In genomic region chr10:78267070-78267469, GRCh38 we compare ENCODE assay signal across 16 cellular contexts.
DNase-seq lines count a peak whose midpoint lies in the region; ATAC-seq and TF ChIP-seq lines count a peak whose summit lies in the region.
"Had no signal": no experiment of that assay in that cellular context is flagged by ENCODE, and none has a peak within 500 bp of the region (broad histone marks: within the 10 kb centered on the region; RNA-seq: fewer than 3 reads in every experiment).

No MANE protein-coding gene starts in this region.

- H3K36me3 ChIP-seq in BJ (ENCODE audit: control insufficient read depth, insufficient read depth, low read length) (no peaks in the 10 kb centered on the region), esophagus muscularis mucosa (no peaks in the 10 kb centered on the region), osteoblast (ENCODE audit: insufficient read depth, low read length) (no peaks in the 10 kb centered on the region), WERI-Rb-1 (no peaks in the 10 kb centered on the region)
- H3K36me3 ChIP-seq: HAP-1 had no signal

- TF ChIP-seq POLR2A in esophagus muscularis mucosa (IDR thresholded peaks at IDR 0.05; ENCODE audit: low read depth): no peak

- no peak overlapping the region for H3K4me3 ChIP-seq in BJ (ENCODE audit: low read depth, low read length)
- no peak overlapping the region for H3K4me3 ChIP-seq in esophagus muscularis mucosa
- no peak overlapping the region for H3K4me3 ChIP-seq in osteoblast (ENCODE audit: insufficient read depth, low read length)
- no peak overlapping the region for H3K4me3 ChIP-seq in WERI-Rb-1 (ENCODE audit: low read depth, low read length)
- H3K4me3 ChIP-seq: HAP-1 had no signal

- CTCF ChIA-PET in BJ (lab: Yijun Ruan, JAX): no interaction called here

- H3K9me3 ChIP-seq in esophagus muscularis mucosa (peaks cover 0 to under 1% (median 0%) of the 10 kb centered on the region in 4 donors), osteoblast (ENCODE audit: low read depth, low read length) (peaks cover under 1% of the 10 kb centered on the region), WERI-Rb-1 (ENCODE audit: severe bottlenecking) (no peaks in the 10 kb centered on the region)
- H3K9me3 ChIP-seq: HAP-1 had no signal

- no peaks in the 10 kb centered on the region for H3K79me2 ChIP-seq in osteoblast (ENCODE audit: insufficient read depth, low read length)

- POLR2A ChIA-PET in BJ (lab: Charles Lee): interaction anchor here (1.4 kb wide), 1 partner anchor 11 kb away, joined by 6 read pairs; no protein-coding TSS in a partner anchor

- DNase-seq in BJ (ENCODE audit: low read depth) (peak; percentile 10), NCI-H1417 (lab: John Stamatoyannopoulos, UW) (peak in 2 of 3 experiments; percentile 45 to 78), esophagus muscularis mucosa (ENCODE audit: extremely low spot score) (no peak), osteoblast (ENCODE audit: insufficient read length, low spot score, missing footprints) (no peak), WERI-Rb-1 (no peak), UCSD-AML1 (lab: John Stamatoyannopoulos, UW; ENCODE audit: unreplicated experiment) (no peak)
- no peak for DNase-seq in activated CD4-positive, alpha-beta T cell treated with anti-CD3 and anti-CD28 coated beads for 48 hours
- DNase-seq: activated CD4-positive, CD25-positive, alpha-beta regulatory T cell; activated T-cell treated with anti-CD3 and anti-CD28 coated beads for 4 hours; GF-D8; left colon; MV-4-11; occipital lobe; stimulated activated CD4-positive, alpha-beta T cell treated with anti-CD3 and anti-CD28 coated beads, Interleukin-2, amount 100 ng/mL, for 24 hours had no signal

- TF ChIP-seq EP300 in esophagus muscularis mucosa (IDR thresholded peaks at IDR 0.05): no peak

- intact Hi-C loops in esophagus muscularis mucosa (cut with DNase I): no loop called here

- H3K27ac ChIP-seq in esophagus muscularis mucosa (replicated peaks in 1 of 4) (peak overlapping the region; percentile 60 to 78 (median 65)), osteoblast (ENCODE audit: low read depth, low read length) (no peak overlapping the region), WERI-Rb-1 (no peak overlapping the region)

- peaks cover 11 to 18% (median 15%) of the 10 kb centered on the region in 4 donors for H3K4me1 ChIP-seq in esophagus muscularis mucosa
- peaks cover 38% of the 10 kb centered on the region for H3K4me1 ChIP-seq in osteoblast (ENCODE audit: insufficient read depth, low read length)
- H3K4me1 ChIP-seq: HAP-1 had no signal

- H3K27me3 ChIP-seq in BJ (ENCODE audit: control insufficient read depth, insufficient read depth, low read length): no peaks in the 10 kb centered on the region
- H3K27me3 ChIP-seq in esophagus muscularis mucosa: no peaks in the 10 kb centered on the region
- H3K27me3 ChIP-seq in osteoblast (ENCODE audit: insufficient read depth, low read length): no peaks in the 10 kb centered on the region
- no peaks in the 10 kb centered on the region for H3K27me3 ChIP-seq in WERI-Rb-1 (ENCODE audit: insufficient read depth, low read depth, severe bottlenecking)

- ATAC-seq in HG02973 (IDR thresholded peaks at IDR 0.05; ENCODE audit: unreplicated experiment): no peak
- ATAC-seq: left colon had no signal

- H4K20me1 ChIP-seq in osteoblast (ENCODE audit: insufficient read depth, low read length): no peaks in the 10 kb centered on the region

- 25% methylated on average over 4 of the region's 4 CpGs for WGBS in esophagus muscularis mucosa

- no peak for TF ChIP-seq CTCF in BJ (IDR thresholded peaks at IDR 0.05; ENCODE audit: insufficient read depth, low read depth, low read length)
- no peak for TF ChIP-seq CTCF in esophagus muscularis mucosa (IDR thresholded peaks at IDR 0.05)
- no peak for TF ChIP-seq CTCF in osteoblast (IDR thresholded peaks at IDR 0.05; ENCODE audit: extremely low read depth, low read depth, low read length)
- no peak for TF ChIP-seq CTCF in WERI-Rb-1 (IDR thresholded peaks at IDR 0.05; ENCODE audit: low read depth, low read length)

- no peak overlapping the region for H3K4me2 ChIP-seq in osteoblast (ENCODE audit: insufficient read depth, low read length)

- H2AFZ ChIP-seq in osteoblast (ENCODE audit: low read length): peak overlapping the region; percentile 83

Comparison
In these comparisons a context has a peak if more than half of its experiments do, and no peak if none do; other contexts are left out.
1. DNase-seq: peak in BJ (single experiment) and NCI-H1417 (2 of 3); none in esophagus muscularis mucosa (single experiment), osteoblast (single experiment), activated CD4-positive, alpha-beta T cell treated with anti-CD3 and anti-CD28 coated beads for 48 hours (single experiment), WERI-Rb-1 (single experiment) and UCSD-AML1 (single experiment).
2. H3K27ac ChIP-seq: peak in esophagus muscularis mucosa (4 of 4); none in osteoblast (single experiment) and WERI-Rb-1 (single experiment).